16 cellular contexts compared by ENCODE assay signal in genomic region chr21:43753439-43753799, GRCh38. TPM values are rescaled to one million over a fixed set of nuclear protein-coding genes. Genes with fewer than 3 reads are reported as not detected.
DNase-seq lines count a peak whose midpoint lies in the region; ATAC-seq, FAIRE-seq and TF ChIP-seq lines count a peak whose summit lies in the region.
"Had no signal": no experiment of that assay in that cellular context is flagged by ENCODE, and none has a peak within 500 bp of the region (broad histone marks: within the 10 kb centered on the region; RNA-seq: fewer than 3 reads in every experiment).

No MANE protein-coding gene starts in this region.

- H3K4me1 ChIP-seq in GM12878 (ENCODE audit: control insufficient read depth, insufficient read depth, low read length) (no peaks in the 10 kb centered on the region), neuronal stem cell (ENCODE audit: control insufficient read depth in 2 of 2, insufficient read depth in 1 of 2, low read depth in 1 of 2, low read length in 2 of 2) (peaks cover 0 to 2% of the 10 kb centered on the region in 2 donors)
- H3K4me1 ChIP-seq: Caco-2 had no signal

- in situ Hi-C loops in GM12878 (cut with MboI) = no loop called here

- H3K27ac ChIP-seq in RWPE1 (peak overlapping the region; percentile 62), GM12878 (ENCODE audit: control insufficient read depth, insufficient read depth) (no peak overlapping the region), neuronal stem cell (replicated peaks; ENCODE audit: low read length) (no peak overlapping the region)
- H3K27ac ChIP-seq: A549, C4-2B had no signal

- no peak for TF ChIP-seq RAD21 in GM12878 (IDR thresholded peaks at IDR 0.05; ENCODE audit: insufficient read depth, low read depth, low read length)

- H2AK5ac ChIP-seq in neuronal stem cell (ENCODE audit: low read depth, low read length) = no peak overlapping the region

- CTCF ChIA-PET in RWPE1 (lab: Yijun Ruan, JAX) (no interaction called here), GM12878 (lab: Yijun Ruan, JAX) (no interaction called here)

- TF ChIP-seq CTCF in RWPE1 (conservative IDR thresholded peaks at IDR 0.05; ENCODE audit: low read depth) (no peak), GM12878 (IDR thresholded peaks at IDR 0.05 in 2 of 3, conservative IDR thresholded peaks at IDR 0.05 in 1 of 3; ENCODE audit: control insufficient read depth in 2 of 3, extremely low read depth in 1 of 3, insufficient read depth in 1 of 3, low read depth in 3 of 3, low read length in 3 of 3) (no peak)

- H4K91ac ChIP-seq in neuronal stem cell (ENCODE audit: low read depth, low read length, poor library complexity) = no peak overlapping the region

- RAD21 ChIA-PET in GM12878 (lab: Charles Lee; ENCODE audit: unreplicated experiment) = no interaction called here

- intact Hi-C loops in GM12878 (cut with micrococcal nuclease; ENCODE audit: unreplicated experiment) = no loop called here

- no peaks in the 10 kb centered on the region for H4K20me1 ChIP-seq in GM12878 (ENCODE audit: control insufficient read depth, insufficient read depth)

- no peak overlapping the region for H3K18ac ChIP-seq in neuronal stem cell (ENCODE audit: low read length)

- H2BK12ac ChIP-seq in neuronal stem cell (ENCODE audit: low read length) = no peak overlapping the region

- no peak overlapping the region for H3K4me2 ChIP-seq in GM12878 (ENCODE audit: control insufficient read depth, insufficient read depth)
- H3K4me2 ChIP-seq in neuronal stem cell (ENCODE audit: insufficient read depth, low read length, poor library complexity, severe bottlenecking) = no peak overlapping the region
- H3K4me2 ChIP-seq: A549 had no signal

- H3K4me3 ChIP-seq in GM12878 = no peak overlapping the region
- no peak overlapping the region for H3K4me3 ChIP-seq in neuronal stem cell (ENCODE audit: low read length in 2 of 2)
- H3K4me3 ChIP-seq: A549 had no signal

- SMC1A ChIA-PET in GM12878 (lab: Charles Lee; ENCODE audit: uncharacterized antibody, unreplicated experiment) = no interaction called here

- POLR2A ChIA-PET in RWPE1 (lab: Yijun Ruan, JAX; ENCODE audit: low non-redundant PET) = no interaction called here
- POLR2A ChIA-PET in GM12878 (lab: Charles Lee) = no interaction called here

- no peak for FAIRE-seq in GM12878 (lab: Jason Lieb, UNC)
- FAIRE-seq: A549, D721Med, G401.6 had no signal

- H3K27me3 ChIP-seq in GM12878 (replicated peaks in 1 of 2; ENCODE audit: control insufficient read depth in 2 of 2, insufficient read depth in 2 of 2, low read length in 1 of 2) (no peaks in the 10 kb centered on the region), neuronal stem cell (ENCODE audit: control insufficient read depth in 3 of 3, insufficient read depth in 3 of 3, low read depth in 1 of 3, low read length in 3 of 3) (no peaks in the 10 kb centered on the region)

- no peak overlapping the region for H2BK15ac ChIP-seq in neuronal stem cell (ENCODE audit: low read length)

- no peaks in the 10 kb centered on the region for H3K9me3 ChIP-seq in GM12878 (replicated peaks; ENCODE audit: control insufficient read depth, insufficient read depth, low read length)
- peaks cover 0 to 2% of the 10 kb centered on the region in 2 donors for H3K9me3 ChIP-seq in neuronal stem cell (replicated peaks in 1 of 2; ENCODE audit: control insufficient read depth in 2 of 2, insufficient read depth in 1 of 2, low read depth in 1 of 2, low read length in 2 of 2)
- H3K9me3 ChIP-seq: A549, Caco-2 had no signal

- DNase-seq in RWPE1 (ENCODE audit: low spot score) (no peak), GM12878 (ENCODE audit: low read depth, low spot score) (no peak), neuronal stem cell (ENCODE audit: low spot score) (no peak), HuH-7.5 (ENCODE audit: low spot score) (no peak)
- DNase-seq: AML-193; Caco-2; CD4-positive, alpha-beta T cell; GOT3; H9; Kasumi-1; KG1 had no signal

- peaks cover 2% of the 10 kb centered on the region for H3K79me1 ChIP-seq in neuronal stem cell (ENCODE audit: low read depth, low read length)

- H3K9ac ChIP-seq in GM12878 (ENCODE audit: control insufficient read depth, insufficient read depth, low read length) (no peak overlapping the region), neuronal stem cell (ENCODE audit: low read depth, low read length, poor library complexity) (peak overlapping the region; percentile 78)

- H2BK120ac ChIP-seq in neuronal stem cell (ENCODE audit: low read depth, low read length) = no peak overlapping the region

- no peak overlapping the region for H2AFZ ChIP-seq in GM12878 (ENCODE audit: control insufficient read depth, low read depth, low read length)
- H2AFZ ChIP-seq in neuronal stem cell (ENCODE audit: low read length) = no peak overlapping the region

- ATAC-seq in GM12878 = no peak
- no peak for ATAC-seq in GM21390 (IDR thresholded peaks at IDR 0.05; ENCODE audit: unreplicated experiment)
- ATAC-seq: A549 had no signal

- peak overlapping the region; percentile 34 for H3K23ac ChIP-seq in neuronal stem cell (ENCODE audit: low read depth, low read length, poor library complexity)

- H4K8ac ChIP-seq in neuronal stem cell (ENCODE audit: low read depth, low read length) = no peak overlapping the region

- 97% methylated on average over 16 of the region's 16 CpGs for WGBS in GM12878 (ENCODE audit: insufficient coverage, insufficient replicate concordance, low lambda C conversion rate, missing lambda C conversion rate)
- no CpG with 5 or more reads among the region's 16 CpGs for WGBS in neuronal stem cell (ENCODE audit: extremely low coverage in 2 of 2, insufficient read length in 2 of 2, insufficient replicate concordance in 1 of 2), 2 donors

- no TSS peak for BruUV-seq in GM12878 (replicated peaks; lab: Mats Ljungman, UMichigan)

- H3K36me3 ChIP-seq in GM12878 (ENCODE audit: control insufficient read depth in 2 of 2, insufficient read depth in 2 of 2, low read length in 1 of 2) (peaks cover 13 to 43% of the 10 kb centered on the region in 2 experiments; a peak in 3 of 4 replicates), neuronal stem cell (replicated peaks in 1 of 2; ENCODE audit: control insufficient read depth in 2 of 2, insufficient read depth in 2 of 2, low read length in 2 of 2) (peaks cover 26 to 84% of the 10 kb centered on the region in 2 donors)

- no peak overlapping the region for H2BK5ac ChIP-seq in neuronal stem cell (ENCODE audit: low read length)

- H3K4ac ChIP-seq in neuronal stem cell (ENCODE audit: low read length) = no peak overlapping the region

- TF ChIP-seq EP300 in GM12878 (IDR thresholded peaks at IDR 0.05; ENCODE audit: borderline replicate concordance in 1 of 2, control insufficient read depth in 1 of 2, low read depth in 2 of 2, low read length in 2 of 2) = no peak

- TF ChIP-seq POLR2A in GM12878 (IDR thresholded peaks at IDR 0.05; ENCODE audit: low read depth, low read length) = peak; percentile 47

- H3K79me2 ChIP-seq in GM12878 (ENCODE audit: control insufficient read depth, insufficient read depth, low read length) = no peaks in the 10 kb centered on the region

- no peak overlapping the region for H3K14ac ChIP-seq in neuronal stem cell (ENCODE audit: low read length)

RNA-seq across cellular contexts. Expression of gene CSTB, which starts 22.7 kb away (rescaled TPM):
- 9.7 and 10.0 TPM in 2 replicates for total RNA-seq in GM12878 (2013; cell fraction: nucleolus; rRNA removed)
- total RNA-seq in GM12878 (2014; rRNA removed) (18.6 and 25.9 TPM in 2 replicates), GM12878 (2014; rRNA removed; fragmentation: Illumina TruSeq; extraction: Trizol) (20.4 and 20.6 TPM in 2 replicates), GM12878 (2021) (38.3 and 39.5 TPM in 2 replicates)
- 42.8 TPM for polyA plus RNA-seq in GM12878 (2011; ENCODE audit: low read depth)
- polyA plus RNA-seq in GM12878 (2011; rRNA removed) (43.3 and 45.6 TPM in 2 replicates), GM12878 (2014; fragmentation: Illumina TruSeq; extraction: Trizol) (30.1 and 53.5 TPM in 2 replicates), GM12878 (2014; fragmentation: Nextera tagmentation; extraction: Ambion mirVana) (10 to 100 TPM; 12.5 to 20.2 TPM), GM12878 (2014; rRNA removed) (51.8 and 68.2 TPM in 2 replicates), GM12878 (2016; fragmentation: Nextera tagmentation; extraction: Ambion mirVana) (10 to 100 TPM; 82.3 to 82.7 TPM)
- 75.9 and 87.5 TPM in 2 replicates for polyA plus RNA-seq in GM12878 (2011; cell fraction: cytosol; rRNA removed)
- polyA plus RNA-seq in GM12878 (2011; cell fraction: nucleus; rRNA removed) = 33.9 and 42.2 TPM in 2 replicates
- polyA plus RNA-seq in GM12878 (2012) = 56.7 and 57.9 TPM in 2 replicates
- polyA minus RNA-seq in GM12878 (2011; rRNA and poly(A)+ RNA removed) = 31.5 and 36.7 TPM in 2 replicates
- 7.4 and 11.2 TPM in 2 replicates for polyA minus RNA-seq in GM12878 (2011; cell fraction: cytosol; rRNA and poly(A)+ RNA removed)
- polyA minus RNA-seq in GM12878 (2011; cell fraction: nucleus; rRNA and poly(A)+ RNA removed) = 9.4 and 9.8 TPM in 2 replicates
- polyA plus RNA-seq in neuronal stem cell (2013, experiment 1 of 2) = 86.0 TPM
- 88.8 TPM for polyA plus RNA-seq in neuronal stem cell (2013, experiment 2 of 2)

RNA-seq across cellular contexts. Expression of gene PDXK, which starts 34.5 kb away (rescaled TPM):
- 96.3 and 106 TPM in 2 replicates for total RNA-seq in GM12878 (2013; cell fraction: nucleolus; rRNA removed)
- total RNA-seq in GM12878 (2014; rRNA removed) = 45.0 and 59.7 TPM in 2 replicates
- total RNA-seq in GM12878 (2014; rRNA removed; fragmentation: Illumina TruSeq; extraction: Trizol) = 41.3 and 45.8 TPM in 2 replicates
- 107 and 111 TPM in 2 replicates for total RNA-seq in GM12878 (2021)
- polyA plus RNA-seq in GM12878 (2011; ENCODE audit: low read depth) = 45.1 TPM
- 103 and 141 TPM in 2 replicates for polyA plus RNA-seq in GM12878 (2011; rRNA removed)
- polyA plus RNA-seq in GM12878 (2011; cell fraction: cytosol; rRNA removed) = 143 and 158 TPM in 2 replicates
- polyA plus RNA-seq in GM12878 (2011; cell fraction: nucleus; rRNA removed) = 133 and 137 TPM in 2 replicates
- 65.0 and 92.7 TPM in 2 replicates for polyA plus RNA-seq in GM12878 (2012)
- 24.3 and 53.1 TPM in 2 replicates for polyA plus RNA-seq in GM12878 (2014; fragmentation: Illumina TruSeq; extraction: Trizol)
- 10 to 100 TPM in 1 of 2 experiments, 1 to 10 TPM in 1; 3.7 to 11.4 TPM for polyA plus RNA-seq in GM12878 (2014; fragmentation: Nextera tagmentation; extraction: Ambion mirVana)
- 66.9 and 83.4 TPM in 2 replicates for polyA plus RNA-seq in GM12878 (2014; rRNA removed)
- polyA plus RNA-seq in GM12878 (2016; fragmentation: Nextera tagmentation; extraction: Ambion mirVana) = 10 to 100 TPM; 82.1 to 96.8 TPM
- polyA minus RNA-seq in GM12878 (2011; rRNA and poly(A)+ RNA removed) = 159 and 187 TPM in 2 replicates
- polyA minus RNA-seq in GM12878 (2011; cell fraction: cytosol; rRNA and poly(A)+ RNA removed) = 38.8 and 43.0 TPM in 2 replicates
- 19.3 and 36.7 TPM in 2 replicates for polyA minus RNA-seq in GM12878 (2011; cell fraction: nucleus; rRNA and poly(A)+ RNA removed)
- polyA plus RNA-seq in neuronal stem cell (2013, experiment 1 of 2) = 29.4 TPM
- polyA plus RNA-seq in neuronal stem cell (2013, experiment 2 of 2) = 26.2 TPM

RNA-seq across cellular contexts. Expression of gene RRP1, which starts 36.0 kb away (rescaled TPM):
- total RNA-seq in GM12878 (2013; cell fraction: nucleolus; rRNA removed) = 118 and 141 TPM in 2 replicates
- 32.5 and 40.9 TPM in 2 replicates for total RNA-seq in GM12878 (2014; rRNA removed)
- 22.3 and 23.8 TPM in 2 replicates for total RNA-seq in GM12878 (2014; rRNA removed; fragmentation: Illumina TruSeq; extraction: Trizol)
- 58.7 and 65.3 TPM in 2 replicates for total RNA-seq in GM12878 (2021)
- polyA plus RNA-seq in GM12878 (2011; ENCODE audit: low read depth) = 12.8 TPM
- polyA plus RNA-seq in GM12878 (2011; rRNA removed) = 21.8 and 26.0 TPM in 2 replicates
- polyA plus RNA-seq in GM12878 (2011; cell fraction: cytosol; rRNA removed) = 24.5 and 28.0 TPM in 2 replicates
- polyA plus RNA-seq in GM12878 (2011; cell fraction: nucleus; rRNA removed) = 94.1 and 106 TPM in 2 replicates
- polyA plus RNA-seq in GM12878 (2012) = 24.5 and 28.7 TPM in 2 replicates
- 27.4 and 48.9 TPM in 2 replicates for polyA plus RNA-seq in GM12878 (2014; fragmentation: Illumina TruSeq; extraction: Trizol)
- polyA plus RNA-seq in GM12878 (2014; fragmentation: Nextera tagmentation; extraction: Ambion mirVana) = 1 to 10 TPM in 1 of 2 experiments, under 1 TPM in 1; 0.34 to 4.3 TPM
- polyA plus RNA-seq in GM12878 (2014; rRNA removed) = 29.3 and 33.8 TPM in 2 replicates
- 10 to 100 TPM; 56.1 to 70.8 TPM for polyA plus RNA-seq in GM12878 (2016; fragmentation: Nextera tagmentation; extraction: Ambion mirVana)
- polyA minus RNA-seq in GM12878 (2011; rRNA and poly(A)+ RNA removed) = 18.4 and 26.8 TPM in 2 replicates
- 8.8 and 11.2 TPM in 2 replicates for polyA minus RNA-seq in GM12878 (2011; cell fraction: cytosol; rRNA and poly(A)+ RNA removed)
- 38.6 and 59.0 TPM in 2 replicates for polyA minus RNA-seq in GM12878 (2011; cell fraction: nucleus; rRNA and poly(A)+ RNA removed)
- polyA plus RNA-seq in neuronal stem cell (2013, experiment 1 of 2) = 18.5 TPM
- 19.3 TPM for polyA plus RNA-seq in neuronal stem cell (2013, experiment 2 of 2)
